17 cellular contexts compared by ENCODE assay signal in the genomic region with DNA sequence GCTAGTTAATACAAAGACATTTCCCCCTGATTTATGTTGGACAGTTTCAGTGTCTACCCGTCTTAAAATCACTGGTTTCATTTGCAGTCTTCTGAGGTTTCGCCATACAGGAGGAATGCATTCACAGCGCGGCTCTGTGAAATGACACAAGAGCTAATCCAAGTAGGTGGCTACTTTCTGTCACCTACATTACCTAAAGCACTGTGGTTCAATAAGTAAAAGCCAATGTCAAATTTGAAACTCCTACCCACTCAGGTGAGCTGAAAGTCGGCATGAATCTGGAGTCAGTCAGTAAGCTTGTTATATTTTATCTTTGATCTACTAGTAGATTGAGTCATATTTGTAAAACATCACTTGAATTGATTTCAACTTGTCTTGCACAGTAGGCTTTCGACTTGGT.
"Had no signal": no experiment of that assay in that cellular context is flagged by ENCODE, and none has a peak within 500 bp of the region (broad histone marks: within the 10 kb centered on the region; RNA-seq: fewer than 3 reads in every experiment).

No MANE protein-coding gene starts in this region.

- H3K4me3 Mint-ChIP-seq: activated CD4-positive, alpha-beta T cell treated with anti-CD3 and anti-CD28 coated beads, Interleukin-2, amount 10 ng/mL, durations not matched to agents 24 days and 14 days; activated naive CD8-positive, alpha-beta T cell treated with anti-CD3 and anti-CD28 coated beads, Interleukin-2, amount 10 ng/mL, durations not matched to agents 7 days and 5 days; brain; endodermal cell; naive thymus-derived CD8-positive, alpha-beta T cell had no signal

- H3K27me3 Mint-ChIP-seq: brain had no signal

- ATAC-seq: naive thymus-derived CD8-positive, alpha-beta T cell; psoas muscle; right cardiac atrium had no signal

- H3K4me1 Mint-ChIP-seq: activated naive CD8-positive, alpha-beta T cell treated with anti-CD3 and anti-CD28 coated beads, Interleukin-2, amount 10 ng/mL, durations not matched to agents 7 days and 5 days; naive thymus-derived CD8-positive, alpha-beta T cell had no signal

- H3K9me3 ChIP-seq: ovary, psoas muscle, thyroid gland had no signal

- H3K27ac Mint-ChIP-seq: activated CD4-positive, alpha-beta T cell treated with anti-CD3 and anti-CD28 coated beads, Interleukin-2, amount 10 ng/mL, durations not matched to agents 24 days and 14 days; activated naive CD8-positive, alpha-beta T cell treated with anti-CD3 and anti-CD28 coated beads, Interleukin-2, amount 10 ng/mL, durations not matched to agents 7 days and 5 days; endodermal cell; naive thymus-derived CD8-positive, alpha-beta T cell had no signal

- H3K36me3 Mint-ChIP-seq: activated naive CD8-positive, alpha-beta T cell treated with anti-CD3 and anti-CD28 coated beads, Interleukin-2, amount 10 ng/mL, durations not matched to agents 7 days and 5 days; brain; naive thymus-derived CD8-positive, alpha-beta T cell had no signal

- DNase-seq: activated CD4-positive, alpha-beta T cell treated with anti-CD3 and anti-CD28 coated beads, Interleukin-2, amount 10 ng/mL, durations not matched to agents 24 days and 14 days; activated naive CD8-positive, alpha-beta T cell treated with anti-CD3 and anti-CD28 coated beads, Interleukin-2, amount 10 ng/mL, durations not matched to agents 7 days and 5 days; amygdala; caudate nucleus; dorsolateral prefrontal cortex; endodermal cell; foreskin fibroblast; mesenchymal stem cell; naive thymus-derived CD8-positive, alpha-beta T cell; ovary; psoas muscle; right cardiac atrium; stimulated activated naive CD4-positive, alpha-beta T cell; SW 1271; thyroid gland; WERI-Rb-1 had no signal
